16 cellular contexts compared by ENCODE assay signal in the genomic region with DNA sequence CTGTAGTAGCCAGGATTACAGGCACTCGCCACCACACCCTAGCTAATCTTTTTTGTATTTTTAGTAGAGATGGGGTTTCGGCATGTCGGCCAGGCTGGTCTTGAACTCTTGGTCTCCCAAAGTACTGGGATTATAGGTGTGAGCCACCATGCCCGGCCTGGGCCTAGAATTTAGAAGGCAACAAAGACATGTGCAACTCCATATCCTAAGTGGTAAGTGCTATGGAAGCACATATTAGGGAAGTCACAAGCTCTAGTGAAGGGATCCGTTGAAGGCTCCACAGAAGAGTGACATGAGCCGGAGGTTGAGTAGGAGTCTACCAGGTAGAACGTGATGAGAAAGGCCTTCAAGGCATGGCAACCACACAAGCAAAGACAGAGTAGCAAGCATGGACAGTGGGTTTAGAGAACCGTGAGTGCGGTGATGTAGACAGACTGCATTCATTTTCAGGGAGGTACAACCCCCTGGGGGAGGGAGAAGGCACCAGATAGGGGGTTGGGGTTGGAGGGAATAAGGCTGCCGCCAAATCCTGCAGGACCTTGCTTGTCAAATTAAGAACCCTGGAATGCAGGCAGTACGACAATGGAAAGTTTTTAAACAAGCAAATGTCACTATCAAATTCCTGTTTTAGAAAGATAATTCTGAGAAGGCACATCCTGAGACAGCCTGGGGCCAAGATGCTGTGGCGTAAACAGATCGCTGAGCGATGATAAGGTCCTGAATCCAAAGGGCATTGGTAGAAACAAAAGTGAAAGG. TPM values are rescaled to one million over a fixed set of nuclear protein-coding genes. Genes with fewer than 3 reads are reported as not detected.
A peak's percentile ranks its signal among the peaks of the same experiment; 100 is the strongest.
DNase-seq lines count a peak whose midpoint lies in the region; ATAC-seq and TF ChIP-seq lines count a peak whose summit lies in the region.
"Had no signal": no experiment of that assay in that cellular context is flagged by ENCODE, and none has a peak within 500 bp of the region (broad histone marks: within the 10 kb centered on the region; RNA-seq: fewer than 3 reads in every experiment).

No MANE protein-coding gene starts in this region.

- DNase-seq in A172 (ENCODE audit: low spot score) (peak; percentile 61), SK-N-SH (no peak), Right ventricle myocardium superior (no peak), neural progenitor cell (ENCODE audit: low spot score) (no peak), glomerular visceral epithelial cell (ENCODE audit: extremely low spot score) (no peak), ecto neural progenitor cell (ENCODE audit: low spot score) (no peak), neuronal stem cell (ENCODE audit: low spot score) (no peak)
- DNase-seq: activated B cell treated with CpG ODN at 0.5 μM for 24 hours, DMS53, endodermal cell, H9, NCI-H1105 treated with DMSO at 0.1 percent for 48 hours, NCI-H526 treated with DMSO at 0.1 percent for 48 hours, SJCRH30 had no signal

- peaks cover 21% of the 10 kb centered on the region for H3K4me1 Mint-ChIP-seq in neural progenitor cell

- H3K4me3 ChIP-seq in SK-N-SH (ENCODE audit: low read depth in 2 of 2, low read length in 1 of 2) (peak overlapping the region; percentile 29 to 35; a peak in 3 of 4 replicates), neural progenitor cell (no peak overlapping the region), neuronal stem cell (ENCODE audit: low read length in 2 of 2) (no peak overlapping the region)
- H3K4me3 ChIP-seq: SJCRH30 had no signal

- no peak overlapping the region for H2BK120ac ChIP-seq in neuronal stem cell (ENCODE audit: low read depth, low read length)

- H4K8ac ChIP-seq in neuronal stem cell (ENCODE audit: low read depth, low read length): no peak overlapping the region

- H3K36me3 ChIP-seq in SK-N-SH (replicated peaks in 1 of 2; ENCODE audit: control insufficient read depth in 1 of 2, insufficient read depth in 2 of 2, low read length in 1 of 2) (peaks cover 0 to 37% of the 10 kb centered on the region in 2 experiments), neural progenitor cell (no peaks in the 10 kb centered on the region), neuronal stem cell (replicated peaks in 1 of 2; ENCODE audit: control insufficient read depth in 2 of 2, insufficient read depth in 2 of 2, low read length in 2 of 2) (no peaks in the 10 kb centered on the region)
- H3K36me3 ChIP-seq: SJCRH30, tibial nerve had no signal

- no peak overlapping the region for H2BK5ac ChIP-seq in neuronal stem cell (ENCODE audit: low read length)

- H2AK5ac ChIP-seq in neuronal stem cell (ENCODE audit: low read depth, low read length): no peak overlapping the region

- no peaks in the 10 kb centered on the region for H3K9me2 ChIP-seq in SK-N-SH

- H3K18ac ChIP-seq in neuronal stem cell (ENCODE audit: low read length): no peak overlapping the region

- peaks cover 3% of the 10 kb centered on the region for H3K27me3 Mint-ChIP-seq in neural progenitor cell (ENCODE audit: insufficient read depth, low read depth)
- H3K27me3 Mint-ChIP-seq: activated B cell treated with CpG ODN at 0.5 μM for 24 hours had no signal

- no peaks in the 10 kb centered on the region for H3K9me3 Mint-ChIP-seq in neural progenitor cell
- H3K9me3 Mint-ChIP-seq: activated B cell treated with CpG ODN at 0.5 μM for 24 hours, H9 had no signal

- H3K27me3 ChIP-seq in SK-N-SH (ENCODE audit: insufficient read depth) (no peaks in the 10 kb centered on the region), neural progenitor cell (no peaks in the 10 kb centered on the region), neuronal stem cell (ENCODE audit: control insufficient read depth in 3 of 3, insufficient read depth in 3 of 3, low read depth in 1 of 3, low read length in 3 of 3) (no peaks in the 10 kb centered on the region)
- H3K27me3 ChIP-seq: SJCRH30, tibial nerve had no signal

- peaks cover 23% of the 10 kb centered on the region for H3F3A ChIP-seq in SK-N-SH (replicated peaks; ENCODE audit: insufficient read depth)
- H3F3A ChIP-seq in neural progenitor cell (ENCODE audit: low read depth): no peaks in the 10 kb centered on the region

- no peak overlapping the region for H3K14ac ChIP-seq in neuronal stem cell (ENCODE audit: low read length)

- peaks cover 4% of the 10 kb centered on the region; the same call in 1 of the 2 replicates for H4K20me1 ChIP-seq in SK-N-SH (ENCODE audit: insufficient read depth)
- no peaks in the 10 kb centered on the region for H4K20me1 ChIP-seq in neural progenitor cell (ENCODE audit: low read depth)

- no peak overlapping the region for H3K4me3 Mint-ChIP-seq in neural progenitor cell
- H3K4me3 Mint-ChIP-seq: activated B cell treated with CpG ODN at 0.5 μM for 24 hours, endodermal cell, H9 had no signal

- no peak overlapping the region for H2AFZ ChIP-seq in SK-N-SH (ENCODE audit: low read depth)
- H2AFZ ChIP-seq in neural progenitor cell (replicated peaks): peak overlapping the region; percentile 14
- no peak overlapping the region for H2AFZ ChIP-seq in neuronal stem cell (ENCODE audit: low read length)

- peaks cover 98% of the 10 kb centered on the region for H3K79me2 ChIP-seq in SK-N-SH (ENCODE audit: insufficient read depth)
- H3K79me2 ChIP-seq in neural progenitor cell (ENCODE audit: low read depth): no peaks in the 10 kb centered on the region

- 72% methylated on average over 14 of the region's 14 CpGs for WGBS in SK-N-SH (ENCODE audit: low lambda C conversion rate)
- WGBS in neuronal stem cell (ENCODE audit: extremely low coverage in 2 of 2, insufficient read length in 2 of 2, insufficient replicate concordance in 1 of 2), 2 donors: no CpG with 5 or more reads among the region's 14 CpGs

- no peak overlapping the region for H3K4ac ChIP-seq in neuronal stem cell (ENCODE audit: low read length)

- ATAC-seq in Right ventricle myocardium superior (ENCODE audit: poor library complexity) (peak; percentile 72), HG03280 (IDR thresholded peaks at IDR 0.05; ENCODE audit: unreplicated experiment) (no peak)

- no peak overlapping the region for H2BK12ac ChIP-seq in neuronal stem cell (ENCODE audit: low read length)

- TF ChIP-seq RAD21 in SK-N-SH (IDR thresholded peaks at IDR 0.05; ENCODE audit: low read length): no peak

- H3K4me2 ChIP-seq in SK-N-SH (peak overlapping the region; percentile 67), neural progenitor cell (no peak overlapping the region), neuronal stem cell (ENCODE audit: insufficient read depth, low read length, poor library complexity, severe bottlenecking) (no peak overlapping the region)

- peak overlapping the region; percentile 50; the same call in 1 of the 2 replicates for H3K9ac ChIP-seq in SK-N-SH
- no peak overlapping the region for H3K9ac ChIP-seq in neural progenitor cell
- no peak overlapping the region for H3K9ac ChIP-seq in neuronal stem cell (ENCODE audit: low read depth, low read length, poor library complexity)

- no peaks in the 10 kb centered on the region for H3K36me3 Mint-ChIP-seq in neural progenitor cell

- CTCF ChIA-PET in SK-N-SH (lab: Yijun Ruan, JAX): no interaction called here

- no peak overlapping the region for H4K91ac ChIP-seq in neuronal stem cell (ENCODE audit: low read depth, low read length, poor library complexity)

- no peak overlapping the region for H3K23ac ChIP-seq in neuronal stem cell (ENCODE audit: low read depth, low read length, poor library complexity)

- no peak for TF ChIP-seq CTCF in SK-N-SH (IDR thresholded peaks at IDR 0.05)
- TF ChIP-seq CTCF in neural progenitor cell (IDR thresholded peaks at IDR 0.05): no peak

- peak overlapping the region; percentile 43 to 67; a peak in 3 of 4 replicates for H3K27ac ChIP-seq in SK-N-SH (ENCODE audit: low read depth in 2 of 2, low read length in 1 of 2)
- no peak overlapping the region for H3K27ac ChIP-seq in neural progenitor cell
- no peak overlapping the region for H3K27ac ChIP-seq in neuronal stem cell (replicated peaks; ENCODE audit: low read length)
- H3K27ac ChIP-seq: SJCRH30 had no signal

- no peak overlapping the region for H3K27ac Mint-ChIP-seq in neural progenitor cell
- H3K27ac Mint-ChIP-seq: activated B cell treated with CpG ODN at 0.5 μM for 24 hours, endodermal cell, H9 had no signal

- POLR2A ChIA-PET in SK-N-SH (lab: Yijun Ruan, JAX): no interaction called here

- no peak for TF ChIP-seq EP300 in SK-N-SH (IDR thresholded peaks at IDR 0.05; ENCODE audit: borderline replicate concordance in 1 of 2, low read depth in 1 of 2, low read length in 1 of 2)

- intact Hi-C loops in Right ventricle myocardium superior (cut with DNase I): no loop called here

- no peaks in the 10 kb centered on the region for H3K79me1 ChIP-seq in neuronal stem cell (ENCODE audit: low read depth, low read length)

- H2BK15ac ChIP-seq in neuronal stem cell (ENCODE audit: low read length): no peak overlapping the region

- peaks cover 0 to 47% of the 10 kb centered on the region in 2 experiments; a peak in 2 of 4 replicates for H3K4me1 ChIP-seq in SK-N-SH (ENCODE audit: control insufficient read depth in 1 of 2, insufficient read depth in 2 of 2, low read depth in 1 of 2, low read length in 1 of 2)
- peaks cover 3% of the 10 kb centered on the region for H3K4me1 ChIP-seq in neural progenitor cell
- H3K4me1 ChIP-seq in neuronal stem cell (ENCODE audit: control insufficient read depth in 2 of 2, insufficient read depth in 1 of 2, low read depth in 1 of 2, low read length in 2 of 2): peaks cover 2 to 11% of the 10 kb centered on the region in 2 donors

- H3K9me3 ChIP-seq in SK-N-SH: no peaks in the 10 kb centered on the region
- no peaks in the 10 kb centered on the region for H3K9me3 ChIP-seq in neural progenitor cell (ENCODE audit: low read depth)
- H3K9me3 ChIP-seq in neuronal stem cell (replicated peaks in 1 of 2; ENCODE audit: control insufficient read depth in 2 of 2, insufficient read depth in 1 of 2, low read depth in 1 of 2, low read length in 2 of 2): no peaks in the 10 kb centered on the region
- H3K9me3 ChIP-seq: SJCRH30, tibial nerve had no signal

TF ChIP-seq in SK-N-SH, 30 proteins besides CTCF, POLR2A, EP300 and RAD21 (continues in another document):
- TF ChIP-seq SMC3 (IDR thresholded peaks at IDR 0.05; ENCODE audit: low read depth, low read length): no peak
- no peak for TF ChIP-seq TAF1 (IDR thresholded peaks at IDR 0.05; ENCODE audit: borderline replicate concordance, low read depth, low read length)
- no peak for TF ChIP-seq GATA2 (CRISPR knock-in tag; IDR thresholded peaks at IDR 0.05)

RNA-seq across cellular contexts. Expression of a gene that starts 50.2 kb away (rescaled TPM):
- 112 and 140 TPM in 2 replicates for total RNA-seq in A172 (2014; rRNA removed; shearing (Covaris generic))
- polyA plus RNA-seq in SK-N-SH (2012; rRNA removed): 25.0 and 32.8 TPM in 2 replicates
- polyA plus RNA-seq in SK-N-SH (2012; cell fraction: cytosol; rRNA removed): 38.9 and 45.2 TPM in 2 replicates
- 10.2 and 20.0 TPM in 2 replicates for polyA plus RNA-seq in SK-N-SH (2012; cell fraction: nucleus; rRNA removed)
- total RNA-seq in Right ventricle myocardium superior (7.9 TPM), neural progenitor cell (ENCODE audit: low replicate concordance) (3.1 and 3.9 TPM in 2 replicates)
- 3.1 TPM for polyA plus RNA-seq in neuronal stem cell (2013, experiment 1 of 2)
- 3.2 TPM for polyA plus RNA-seq in neuronal stem cell (2013, experiment 2 of 2)

Comparison
In these comparisons a context has a peak if more than half of its experiments do, and no peak if none do; other contexts are left out.
1. H3K27ac ChIP-seq: peak in SK-N-SH (2 of 2); none in neural progenitor cell (single experiment) and neuronal stem cell (single experiment).
2. H3K4me3 ChIP-seq: peak in SK-N-SH (2 of 2); none in neural progenitor cell (single experiment) and neuronal stem cell (0 of 2).
3. RNA of a gene that starts 50.2 kb away (total RNA-seq): 112 to 140 TPM in A172; 7.9 TPM in Right ventricle myocardium superior (single experiment) and 3.1 to 3.9 TPM in neural progenitor cell; every median in the first group is over 10 times any median in the second.